19 cellular contexts compared by ENCODE assay signal in genomic region chr4:85514117-85514516, GRCh38. TPM values are rescaled to one million over a fixed set of nuclear protein-coding genes. Genes with fewer than 3 reads are reported as not detected.
A peak's percentile ranks its signal among the peaks of the same experiment; 100 is the strongest.
DNase-seq lines count a peak whose midpoint lies in the region; ATAC-seq and TF ChIP-seq lines count a peak whose summit lies in the region.
"Had no signal": no experiment of that assay in that cellular context is flagged by ENCODE, and none has a peak within 500 bp of the region (broad histone marks: within the 10 kb centered on the region; RNA-seq: fewer than 3 reads in every experiment).

No MANE protein-coding gene starts in this region.

- peak; percentile 53 for ATAC-seq in GM21423 (IDR thresholded peaks at IDR 0.05; ENCODE audit: unreplicated experiment)
- 0 out of 2 replicates have a peak, but pooled peaks have one; percentile 64 for ATAC-seq in Panc1
- ATAC-seq in left ventricle myocardium superior: peak; percentile 36
- ATAC-seq in HG02870 (IDR thresholded peaks at IDR 0.05; ENCODE audit: unreplicated experiment): no peak
- ATAC-seq: activated CD8-positive, alpha-beta T cell treated with anti-CD3 and anti-CD28 coated beads for 36 hours; activated T-helper 17 cell treated with anti-CD3 and anti-CD28 coated beads, Interleukin-2, amount 50 U/mL, for 72 hours; GM23338; natural killer cell; PC-3 had no signal

- no peak for TF ChIP-seq CTCF in Panc1 (IDR thresholded peaks at IDR 0.05)
- TF ChIP-seq CTCF in spleen (IDR thresholded peaks at IDR 0.05 in 8 of 11, conservative IDR thresholded peaks at IDR 0.05 in 3 of 11): no peak
- TF ChIP-seq CTCF in smooth muscle cell (IDR thresholded peaks at IDR 0.05; ENCODE audit: borderline replicate concordance, insufficient read depth, poor library complexity, severe bottlenecking): no peak

- H3K79me2 ChIP-seq in smooth muscle cell (ENCODE audit: low read depth): no peaks in the 10 kb centered on the region

- no peaks in the 10 kb centered on the region for H3F3A ChIP-seq in smooth muscle cell (ENCODE audit: low read depth)

- POLR2A ChIA-PET in Panc1 (lab: Charles Lee): no interaction called here

- H3K27me3 ChIP-seq in Panc1 (ENCODE audit: control insufficient read depth, insufficient read depth, low read length) (no peaks in the 10 kb centered on the region), spleen (replicated peaks in 1 of 7) (no peaks in the 10 kb centered on the region), smooth muscle cell (ENCODE audit: low read depth) (no peaks in the 10 kb centered on the region)
- H3K27me3 ChIP-seq: hepatocyte, testis had no signal

- no peak for DNase-seq in Panc1 (ENCODE audit: low read depth, low spot score)
- DNase-seq in left ventricle myocardium superior: no peak
- DNase-seq in spleen: no peak
- DNase-seq in smooth muscle cell (lab: John Stamatoyannopoulos, UW; ENCODE audit: unreplicated experiment): no peak
- DNase-seq in medulla oblongata (ENCODE audit: extremely low spot score): no peak
- no peak for DNase-seq in dedifferentiated amniotic fluid mesenchymal stem cell (ENCODE audit: extremely low spot score)
- DNase-seq: activated CD8-positive, alpha-beta T cell treated with anti-CD3 and anti-CD28 coated beads for 36 hours; cerebellar nuclear complex; natural killer cell; NCI-H1694 treated with DMSO at 0.1 percent for 48 hours; NCI-H526; PC-3; testis had no signal

- intact Hi-C loops in Panc1 (cut with micrococcal nuclease; ENCODE audit: unreplicated experiment): no loop called here
- intact Hi-C loops in left ventricle myocardium superior (cut with micrococcal nuclease): no loop called here
- intact Hi-C loops in spleen (cut with DNase I; ENCODE audit: low total_unique reads): no loop called here

- CTCF ChIA-PET in Panc1 (lab: Charles Lee): no interaction called here

- no peak overlapping the region for H3K9ac ChIP-seq in smooth muscle cell (ENCODE audit: low read depth)

- no peaks in the 10 kb centered on the region for H3K9me3 ChIP-seq in Panc1 (ENCODE audit: control insufficient read depth, insufficient read depth, low read depth, low read length)
- no peaks in the 10 kb centered on the region for H3K9me3 ChIP-seq in spleen
- no peaks in the 10 kb centered on the region for H3K9me3 ChIP-seq in smooth muscle cell (replicated peaks; ENCODE audit: low read depth)
- H3K9me3 ChIP-seq: testis had no signal

- H3K4me1 ChIP-seq in Panc1 (ENCODE audit: control insufficient read depth, insufficient read depth, low read length) (peaks cover 25% of the 10 kb centered on the region), spleen (peaks cover 0 to 59% (median 22%) of the 10 kb centered on the region in 6 donors), smooth muscle cell (ENCODE audit: low read depth) (no peaks in the 10 kb centered on the region)
- H3K4me1 ChIP-seq: testis had no signal

- TF ChIP-seq POLR2A in spleen (IDR thresholded peaks at IDR 0.05): no peak

- H3K27ac ChIP-seq in Panc1 (ENCODE audit: low read length): peak overlapping the region; percentile 65
- peak overlapping the region in 6 of 8 donors; percentile 16 to 71 (median 65) for H3K27ac ChIP-seq in spleen
- H3K27ac ChIP-seq in smooth muscle cell (ENCODE audit: low read depth): no peak overlapping the region
- H3K27ac ChIP-seq: epithelial cell of prostate, hepatocyte, testis had no signal

- no TSS peak for BruUV-seq in Panc1 (replicated peaks; lab: Mats Ljungman, UMichigan)

- in situ Hi-C loops in Panc1 (cut with HindIII; ENCODE audit: low pct_unique_long_range_greater_than_20kb, low sequenced_read_pairs): no loop called here

- WGBS in spleen, 5 donors: 35 to 60% (median 47%) methylated on average over 1 of the region's 1 CpG
- WGBS in smooth muscle cell (ENCODE audit: low lambda C conversion rate): 96% methylated on average over 1 of the region's 1 CpG

- H3K4me3 ChIP-seq in Panc1 (ENCODE audit: low read depth in 2 of 2, low read length in 2 of 2) (peak overlapping the region; percentile 13 to 38; a peak in 3 of 4 replicates), spleen (peak overlapping the region in 3 of 8 donors; percentile 3 to 43 (median 22)), smooth muscle cell (no peak overlapping the region)
- H3K4me3 ChIP-seq: GM23338, hepatocyte, testis had no signal

- no peaks in the 10 kb centered on the region for H3K36me3 ChIP-seq in Panc1 (ENCODE audit: control insufficient read depth, insufficient read depth, low read length)
- H3K36me3 ChIP-seq in spleen: no peaks in the 10 kb centered on the region
- H3K36me3 ChIP-seq in smooth muscle cell (ENCODE audit: low read depth): no peaks in the 10 kb centered on the region

- H4K20me1 ChIP-seq in smooth muscle cell (ENCODE audit: low read depth): peaks cover 4% of the 10 kb centered on the region

- H3K4me2 ChIP-seq in smooth muscle cell: no peak overlapping the region
- H3K4me2 ChIP-seq: GM23338, hepatocyte had no signal

- H2AFZ ChIP-seq in smooth muscle cell (ENCODE audit: low read depth): no peak overlapping the region
- H2AFZ ChIP-seq: GM23338, hepatocyte had no signal

RNA-seq across cellular contexts. Expression of gene ARHGAP24, which starts 39.2 kb away (rescaled TPM):
- total RNA-seq in Panc1 (2021; ENCODE audit: unreplicated experiment): 17.4 TPM
- polyA plus RNA-seq in Panc1 (2012; ENCODE audit: insufficient read length): 10.7 TPM
- 13.3 TPM for total RNA-seq in left ventricle myocardium superior
- 100 to 1,000 TPM; 104 to 199 (median 147) TPM for total RNA-seq in spleen
- 10 to 100 TPM; 23.1 to 32.7 (median 24.4) TPM for polyA plus RNA-seq in spleen
- total RNA-seq in smooth muscle cell: 15.7 and 18.2 TPM in 2 replicates
- polyA plus RNA-seq in smooth muscle cell: 4.9 and 5.3 TPM in 2 replicates
